8 cellular contexts compared by ENCODE assay signal in genomic region chr17:82338858-82339633, GRCh38. TPM values are rescaled to one million over a fixed set of nuclear protein-coding genes. Genes with fewer than 3 reads are reported as not detected.
DNase-seq lines count a peak whose midpoint lies in the region.

No MANE protein-coding gene starts in this region.

- no peak overlapping the region for H3K4ac ChIP-seq in neuronal stem cell (ENCODE audit: low read length)

- H3K4me2 ChIP-seq in neuronal stem cell (ENCODE audit: insufficient read depth, low read length, poor library complexity, severe bottlenecking): no peak overlapping the region

- H2AFZ ChIP-seq in neuronal stem cell (ENCODE audit: low read length): peak overlapping the region; percentile 80

- peak overlapping the region; percentile 61 for H2AK5ac ChIP-seq in neuronal stem cell (ENCODE audit: low read depth, low read length)

- peak overlapping the region; percentile 83 for H3K18ac ChIP-seq in neuronal stem cell (ENCODE audit: low read length)

- no peaks in the 10 kb centered on the region for H3K27me3 ChIP-seq in CD8-positive, alpha-beta memory T cell (ENCODE audit: insufficient read depth, low read length, poor library complexity, severe bottlenecking)
- H3K27me3 ChIP-seq in duodenal mucosa (ENCODE audit: control insufficient read depth in 1 of 2, insufficient read depth in 2 of 2, low read length in 2 of 2): no peaks in the 10 kb centered on the region
- H3K27me3 ChIP-seq in neuronal stem cell (ENCODE audit: control insufficient read depth in 3 of 3, insufficient read depth in 3 of 3, low read depth in 1 of 3, low read length in 3 of 3): peaks cover 0 to 26% (median 22%) of the 10 kb centered on the region in 3 experiments

- peak overlapping the region; percentile 93 for H2BK12ac ChIP-seq in neuronal stem cell (ENCODE audit: low read length)

- H3K9me3 ChIP-seq in CD8-positive, alpha-beta memory T cell (ENCODE audit: low read length): no peaks in the 10 kb centered on the region
- H3K9me3 ChIP-seq in duodenal mucosa (ENCODE audit: control insufficient read depth in 1 of 2, low read length in 2 of 2): no peaks in the 10 kb centered on the region
- H3K9me3 ChIP-seq in neuronal stem cell (replicated peaks in 1 of 2; ENCODE audit: control insufficient read depth in 2 of 2, insufficient read depth in 1 of 2, low read depth in 1 of 2, low read length in 2 of 2): no peaks in the 10 kb centered on the region

- H3K23ac ChIP-seq in neuronal stem cell (ENCODE audit: low read depth, low read length, poor library complexity): no peak overlapping the region

- H3K4me3 Mint-ChIP-seq in CD8-positive, alpha-beta memory T cell: no peak overlapping the region

- H3K27me3 Mint-ChIP-seq in CD8-positive, alpha-beta memory T cell: peaks cover 3 to 4% of the 10 kb centered on the region in 2 donors

- no peak overlapping the region for H2BK120ac ChIP-seq in neuronal stem cell (ENCODE audit: low read depth, low read length)

- H2BK15ac ChIP-seq in neuronal stem cell (ENCODE audit: low read length): peak overlapping the region; percentile 82

- POLR2A ChIA-PET in CD8-positive, alpha-beta memory T cell (lab: Charles Lee): no interaction called here

- peak overlapping the region; percentile 22 for H2BK5ac ChIP-seq in neuronal stem cell (ENCODE audit: low read length)

- WGBS in neuronal stem cell (ENCODE audit: extremely low coverage in 2 of 2, insufficient read length in 2 of 2, insufficient replicate concordance in 1 of 2), 2 donors: no CpG with 5 or more reads among the region's 29 CpGs

- no peak for DNase-seq in CD8-positive, alpha-beta memory T cell
- DNase-seq in NCI-H2227 (lab: John Stamatoyannopoulos, UW; ENCODE audit: unreplicated experiment) (peak; percentile 21), neuronal stem cell (ENCODE audit: low spot score) (no peak), ecto neural progenitor cell (ENCODE audit: low spot score) (no peak), ureter (ENCODE audit: low spot score) (no peak), GM19238 (ENCODE audit: insufficient read length, low spot score) (no peak)
- DNase-seq in activated CD4-positive, alpha-beta T cell treated with anti-CD3 and anti-CD28 coated beads, Interleukin-2, amount 50 U/mL, for 4 hours: no peak

- peaks cover 0 to 2% (median 0%) of the 10 kb centered on the region in 3 donors for H3K36me3 Mint-ChIP-seq in CD8-positive, alpha-beta memory T cell

- no peaks in the 10 kb centered on the region for H3K36me3 ChIP-seq in CD8-positive, alpha-beta memory T cell (ENCODE audit: insufficient read depth, low read length)
- no peaks in the 10 kb centered on the region for H3K36me3 ChIP-seq in duodenal mucosa (ENCODE audit: control insufficient read depth in 1 of 2, insufficient read depth in 2 of 2, low read length in 2 of 2)
- no peaks in the 10 kb centered on the region for H3K36me3 ChIP-seq in neuronal stem cell (replicated peaks in 1 of 2; ENCODE audit: control insufficient read depth in 2 of 2, insufficient read depth in 2 of 2, low read length in 2 of 2)

- peak overlapping the region; percentile 63 for H3K14ac ChIP-seq in neuronal stem cell (ENCODE audit: low read length)

- peak overlapping the region; percentile 63 for H3K27ac ChIP-seq in CD8-positive, alpha-beta memory T cell (ENCODE audit: low read depth, low read length)
- H3K27ac ChIP-seq in duodenal mucosa (ENCODE audit: low read depth, low read length): no peak overlapping the region
- peak overlapping the region; percentile 40 for H3K27ac ChIP-seq in neuronal stem cell (replicated peaks; ENCODE audit: low read length)

- H4K91ac ChIP-seq in neuronal stem cell (ENCODE audit: low read depth, low read length, poor library complexity): no peak overlapping the region

- peaks cover 10 to 19% (median 16%) of the 10 kb centered on the region in 3 donors for H3K4me1 Mint-ChIP-seq in CD8-positive, alpha-beta memory T cell

- H3K4me1 ChIP-seq in CD8-positive, alpha-beta memory T cell (ENCODE audit: insufficient read depth, low read length): peaks cover 16% of the 10 kb centered on the region
- peaks cover 18 to 27% of the 10 kb centered on the region in 2 donors for H3K4me1 ChIP-seq in duodenal mucosa (ENCODE audit: control insufficient read depth in 1 of 2, insufficient read depth in 2 of 2, low read length in 2 of 2)
- H3K4me1 ChIP-seq in neuronal stem cell (ENCODE audit: control insufficient read depth in 2 of 2, insufficient read depth in 1 of 2, low read depth in 1 of 2, low read length in 2 of 2): peaks cover 17 to 20% of the 10 kb centered on the region in 2 donors

- H3K9me3 Mint-ChIP-seq in CD8-positive, alpha-beta memory T cell: no peaks in the 10 kb centered on the region

- no peak overlapping the region for H3K4me3 ChIP-seq in CD8-positive, alpha-beta memory T cell (ENCODE audit: low read length)
- H3K4me3 ChIP-seq in duodenal mucosa (ENCODE audit: low read depth in 1 of 2, low read length in 2 of 2) (peak overlapping the region; percentile 60 to 67), neuronal stem cell (ENCODE audit: low read length in 2 of 2) (no peak overlapping the region)

- CTCF ChIA-PET in CD8-positive, alpha-beta memory T cell (lab: Charles Lee): interaction anchor here (1.2 kb wide), 1 partner anchor 41 kb away, joined by 3 read pairs; no protein-coding TSS in a partner anchor

- peak overlapping the region; percentile 55 to 57 for H3K9ac ChIP-seq in duodenal mucosa (ENCODE audit: low read depth in 1 of 2, low read length in 2 of 2)
- H3K9ac ChIP-seq in neuronal stem cell (ENCODE audit: low read depth, low read length, poor library complexity): no peak overlapping the region

- peak overlapping the region in 1 of 8 donors; percentile 49 for H3K27ac Mint-ChIP-seq in CD8-positive, alpha-beta memory T cell

- no peaks in the 10 kb centered on the region for H3K79me1 ChIP-seq in neuronal stem cell (ENCODE audit: low read depth, low read length)

- peak overlapping the region; percentile 89 for H4K8ac ChIP-seq in neuronal stem cell (ENCODE audit: low read depth, low read length)

RNA-seq across cellular contexts. Expression of gene SECTM1, which starts 5.5 kb away (rescaled TPM):
- total RNA-seq in CD8-positive, alpha-beta memory T cell: 1 to 10 TPM in 1 of 2 experiments, under 1 TPM in 1; 0.49 to 1.1 TPM
- 1.9 TPM for polyA plus RNA-seq in CD8-positive, alpha-beta memory T cell
- polyA plus RNA-seq in neuronal stem cell (2013, experiment 1 of 2): 0.39 TPM
- polyA plus RNA-seq in neuronal stem cell (2013, experiment 2 of 2): 0.65 TPM
- total RNA-seq in ureter: 12.6 TPM

RNA-seq across cellular contexts. Expression of gene TEX19, which starts 20.0 kb away (rescaled TPM):
- not detected for total RNA-seq in CD8-positive, alpha-beta memory T cell
- polyA plus RNA-seq in CD8-positive, alpha-beta memory T cell: not detected
- 0.28 TPM for polyA plus RNA-seq in neuronal stem cell (2013, experiment 1 of 2)
- polyA plus RNA-seq in neuronal stem cell (2013, experiment 2 of 2): 0.19 TPM
- total RNA-seq in ureter: not detected

RNA-seq across cellular contexts. Expression of gene CD7, which starts 21.6 kb away (rescaled TPM):
- 100 to 1,000 TPM; 186 to 190 TPM for total RNA-seq in CD8-positive, alpha-beta memory T cell
- 193 TPM for polyA plus RNA-seq in CD8-positive, alpha-beta memory T cell
- polyA plus RNA-seq in neuronal stem cell (2013, experiment 1 of 2): 1.5 TPM
- polyA plus RNA-seq in neuronal stem cell (2013, experiment 2 of 2): 1.5 TPM
- 3.4 TPM for total RNA-seq in ureter

RNA-seq across cellular contexts. Expression of gene UTS2R, which starts 32.5 kb away (rescaled TPM):
- total RNA-seq in CD8-positive, alpha-beta memory T cell: not detected
- polyA plus RNA-seq in CD8-positive, alpha-beta memory T cell: not detected
- 0.11 TPM for polyA plus RNA-seq in neuronal stem cell (2013, experiment 1 of 2)
- polyA plus RNA-seq in neuronal stem cell (2013, experiment 2 of 2): 0.12 TPM
- total RNA-seq in ureter: not detected

Comparison
In these comparisons a context has a peak if more than half of its experiments do, and no peak if none do; other contexts are left out.
1. H3K4me3 ChIP-seq: peak in duodenal mucosa (2 of 2); none in CD8-positive, alpha-beta memory T cell (single experiment) and neuronal stem cell (0 of 2).
2. RNA of gene CD7, which starts 21.6 kb away (total RNA-seq): 186 to 190 TPM in CD8-positive, alpha-beta memory T cell; 3.4 TPM in ureter (single experiment); every median in the first group is over 10 times any median in the second.